Comparison of ENCODE assay signal across 1 cellular context in the genomic region with DNA sequence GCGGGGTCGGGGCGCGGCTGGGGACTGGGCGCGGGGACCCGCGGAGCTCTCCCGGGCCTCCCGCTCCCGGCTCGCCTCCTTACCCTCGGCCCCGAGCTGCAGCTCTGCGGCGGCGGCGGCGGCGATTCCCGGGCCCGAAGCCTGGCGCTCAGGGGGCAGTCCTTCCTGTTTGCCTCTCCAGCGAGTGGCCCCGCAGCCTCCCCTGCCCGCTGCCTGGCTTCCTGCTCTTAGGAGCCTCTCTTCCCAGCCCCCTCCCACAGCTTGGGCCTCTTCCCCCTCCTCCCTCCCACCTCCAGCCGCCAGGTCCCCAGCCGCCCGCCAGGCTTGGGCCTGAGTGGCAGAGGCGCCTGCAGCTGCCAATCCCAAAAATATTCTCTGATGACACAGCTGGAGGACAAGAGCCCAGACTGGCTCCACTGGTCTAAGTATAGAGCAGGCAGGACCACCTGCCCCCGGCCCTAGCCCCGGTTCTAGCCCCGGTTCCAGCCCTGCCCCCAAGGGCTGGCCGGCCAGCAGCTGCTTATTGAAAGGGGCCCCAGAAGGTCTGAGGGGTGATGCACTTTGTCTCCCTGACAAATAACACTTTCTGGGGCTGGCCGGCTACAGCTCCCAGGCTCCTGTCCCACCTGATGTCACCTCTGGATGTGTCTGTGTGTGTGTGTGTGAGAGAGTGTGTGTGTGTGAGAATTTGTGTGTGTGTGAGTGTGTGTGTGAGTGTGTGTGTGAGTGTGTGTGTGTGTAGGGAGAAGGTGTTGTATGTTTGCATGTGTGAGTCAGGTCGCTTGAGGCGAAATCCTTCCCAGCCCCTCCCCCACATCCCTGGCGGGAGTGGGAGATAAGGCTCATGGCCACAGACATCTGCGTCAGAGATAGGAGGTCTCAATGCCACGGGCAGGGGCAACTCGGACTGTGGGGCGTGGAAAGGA.
TF ChIP-seq lines count a peak whose summit lies in the region.

A gene (minus strand): TSS at position 229 of the 926 bp plus-strand sequence. CDS start 307 bp downstream, outside the sequence.

TF ChIP-seq in K562, 482 proteins besides CTCF, POLR2A, EP300 and RAD21 (continued from another document and continues in another):
- TF ChIP-seq, protein P1, sequence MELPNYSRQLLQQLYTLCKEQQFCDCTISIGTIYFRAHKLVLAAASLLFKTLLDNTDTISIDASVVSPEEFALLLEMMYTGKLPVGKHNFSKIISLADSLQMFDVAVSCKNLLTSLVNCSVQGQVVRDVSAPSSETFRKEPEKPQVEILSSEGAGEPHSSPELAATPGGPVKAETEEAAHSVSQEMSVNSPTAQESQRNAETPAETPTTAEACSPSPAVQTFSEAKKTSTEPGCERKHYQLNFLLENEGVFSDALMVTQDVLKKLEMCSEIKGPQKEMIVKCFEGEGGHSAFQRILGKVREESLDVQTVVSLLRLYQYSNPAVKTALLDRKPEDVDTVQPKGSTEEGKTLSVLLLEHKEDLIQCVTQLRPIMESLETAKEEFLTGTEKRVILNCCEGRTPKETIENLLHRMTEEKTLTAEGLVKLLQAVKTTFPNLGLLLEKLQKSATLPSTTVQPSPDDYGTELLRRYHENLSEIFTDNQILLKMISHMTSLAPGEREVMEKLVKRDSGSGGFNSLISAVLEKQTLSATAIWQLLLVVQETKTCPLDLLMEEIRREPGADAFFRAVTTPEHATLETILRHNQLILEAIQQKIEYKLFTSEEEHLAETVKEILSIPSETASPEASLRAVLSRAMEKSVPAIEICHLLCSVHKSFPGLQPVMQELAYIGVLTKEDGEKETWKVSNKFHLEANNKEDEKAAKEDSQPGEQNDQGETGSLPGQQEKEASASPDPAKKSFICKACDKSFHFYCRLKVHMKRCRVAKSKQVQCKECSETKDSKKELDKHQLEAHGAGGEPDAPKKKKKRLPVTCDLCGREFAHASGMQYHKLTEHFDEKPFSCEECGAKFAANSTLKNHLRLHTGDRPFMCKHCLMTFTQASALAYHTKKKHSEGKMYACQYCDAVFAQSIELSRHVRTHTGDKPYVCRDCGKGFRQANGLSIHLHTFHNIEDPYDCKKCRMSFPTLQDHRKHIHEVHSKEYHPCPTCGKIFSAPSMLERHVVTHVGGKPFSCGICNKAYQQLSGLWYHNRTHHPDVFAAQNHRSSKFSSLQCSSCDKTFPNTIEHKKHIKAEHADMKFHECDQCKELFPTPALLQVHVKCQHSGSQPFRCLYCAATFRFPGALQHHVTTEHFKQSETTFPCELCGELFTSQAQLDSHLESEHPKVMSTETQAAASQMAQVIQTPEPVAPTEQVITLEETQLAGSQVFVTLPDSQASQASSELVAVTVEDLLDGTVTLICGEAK (IDR thresholded peaks at IDR 0.05), result 0 out of 2 replicates have a peak, but pooled peaks have one; percentile 15
- TF ChIP-seq, protein P1 (CRISPR knock-in tag; IDR thresholded peaks at IDR 0.05), result 0 out of 2 replicates have a peak, but pooled peaks have one; percentile 11
- TF ChIP-seq, protein P2, sequence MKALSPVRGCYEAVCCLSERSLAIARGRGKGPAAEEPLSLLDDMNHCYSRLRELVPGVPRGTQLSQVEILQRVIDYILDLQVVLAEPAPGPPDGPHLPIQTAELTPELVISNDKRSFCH (CRISPR knock-in tag; IDR thresholded peaks at IDR 0.05), result no peak
- TF ChIP-seq, protein P2 (tag; IDR thresholded peaks at IDR 0.05), result no peak
- peak; percentile 50; the same call in 1 of the 2 replicates for TF ChIP-seq CTBP1 (IDR thresholded peaks at IDR 0.05; ENCODE audit: borderline replicate concordance)
- TF ChIP-seq HDAC1 (IDR thresholded peaks at IDR 0.05), result peak; percentile 48 to 93; a peak in 3 of 4 replicates
- TF ChIP-seq ZNF75A (CRISPR knock-in tag; IDR thresholded peaks at IDR 0.05), result no peak
- TF ChIP-seq SMARCA4 (IDR thresholded peaks at IDR 0.05), result peak; percentile 93
- TF ChIP-seq ETV5 (CRISPR knock-in tag; IDR thresholded peaks at IDR 0.05; ENCODE audit: low read depth), result peak; percentile 51; the same call in 1 of the 2 replicates
- no peak for TF ChIP-seq RUNX1 (IDR thresholded peaks at IDR 0.05; ENCODE audit: low read depth)
- no peak for TF ChIP-seq LCOR (CRISPR knock-in tag; IDR thresholded peaks at IDR 0.05)
- TF ChIP-seq HDAC8 (tag; IDR thresholded peaks at IDR 0.05), result no peak
- TF ChIP-seq, protein P3, sequence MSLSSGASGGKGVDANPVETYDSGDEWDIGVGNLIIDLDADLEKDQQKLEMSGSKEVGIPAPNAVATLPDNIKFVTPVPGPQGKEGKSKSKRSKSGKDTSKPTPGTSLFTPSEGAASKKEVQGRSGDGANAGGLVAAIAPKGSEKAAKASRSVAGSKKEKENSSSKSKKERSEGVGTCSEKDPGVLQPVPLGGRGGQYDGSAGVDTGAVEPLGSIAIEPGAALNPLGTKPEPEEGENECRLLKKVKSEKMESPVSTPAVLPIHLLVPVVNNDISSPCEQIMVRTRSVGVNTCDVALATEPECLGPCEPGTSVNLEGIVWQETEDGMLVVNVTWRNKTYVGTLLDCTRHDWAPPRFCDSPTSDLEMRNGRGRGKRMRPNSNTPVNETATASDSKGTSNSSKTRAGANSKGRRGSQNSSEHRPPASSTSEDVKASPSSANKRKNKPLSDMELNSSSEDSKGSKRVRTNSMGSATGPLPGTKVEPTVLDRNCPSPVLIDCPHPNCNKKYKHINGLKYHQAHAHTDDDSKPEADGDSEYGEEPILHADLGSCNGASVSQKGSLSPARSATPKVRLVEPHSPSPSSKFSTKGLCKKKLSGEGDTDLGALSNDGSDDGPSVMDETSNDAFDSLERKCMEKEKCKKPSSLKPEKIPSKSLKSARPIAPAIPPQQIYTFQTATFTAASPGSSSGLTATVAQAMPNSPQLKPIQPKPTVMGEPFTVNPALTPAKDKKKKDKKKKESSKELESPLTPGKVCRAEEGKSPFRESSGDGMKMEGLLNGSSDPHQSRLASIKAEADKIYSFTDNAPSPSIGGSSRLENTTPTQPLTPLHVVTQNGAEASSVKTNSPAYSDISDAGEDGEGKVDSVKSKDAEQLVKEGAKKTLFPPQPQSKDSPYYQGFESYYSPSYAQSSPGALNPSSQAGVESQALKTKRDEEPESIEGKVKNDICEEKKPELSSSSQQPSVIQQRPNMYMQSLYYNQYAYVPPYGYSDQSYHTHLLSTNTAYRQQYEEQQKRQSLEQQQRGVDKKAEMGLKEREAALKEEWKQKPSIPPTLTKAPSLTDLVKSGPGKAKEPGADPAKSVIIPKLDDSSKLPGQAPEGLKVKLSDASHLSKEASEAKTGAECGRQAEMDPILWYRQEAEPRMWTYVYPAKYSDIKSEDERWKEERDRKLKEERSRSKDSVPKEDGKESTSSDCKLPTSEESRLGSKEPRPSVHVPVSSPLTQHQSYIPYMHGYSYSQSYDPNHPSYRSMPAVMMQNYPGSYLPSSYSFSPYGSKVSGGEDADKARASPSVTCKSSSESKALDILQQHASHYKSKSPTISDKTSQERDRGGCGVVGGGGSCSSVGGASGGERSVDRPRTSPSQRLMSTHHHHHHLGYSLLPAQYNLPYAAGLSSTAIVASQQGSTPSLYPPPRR (CRISPR knock-in tag; IDR thresholded peaks at IDR 0.05; ENCODE audit: borderline replicate concordance), result no peak; the same call in 1 of the 2 replicates
- TF ChIP-seq SMARCE1 (IDR thresholded peaks at IDR 0.05), result peak; percentile 96
- TF ChIP-seq BRCA1 (IDR thresholded peaks at IDR 0.05), result no peak
- TF ChIP-seq BRCA1 (CRISPR knock-in tag; IDR thresholded peaks at IDR 0.05), result no peak
- no peak for TF ChIP-seq ZNF282 (CRISPR knock-in tag; IDR thresholded peaks at IDR 0.05)
- TF ChIP-seq RFX1 (IDR thresholded peaks at IDR 0.05), result no peak
- 0 out of 4 replicates have a peak, but pooled peaks of 1 of the 2 experiments have one; percentile 8 for TF ChIP-seq KDM4B (IDR thresholded peaks at IDR 0.05; ENCODE audit: borderline replicate concordance in 2 of 2, low read depth in 1 of 2)
- TF ChIP-seq NEUROD1 (IDR thresholded peaks at IDR 0.05; ENCODE audit: borderline replicate concordance, low read depth, low read length, partially characterized antibody), result peak; percentile 85
- TF ChIP-seq ZNF133 (CRISPR knock-in tag; IDR thresholded peaks at IDR 0.05), result no peak
- peak in 1 of 2 experiments; percentile 59; a peak in 2 of 4 replicates for TF ChIP-seq MAZ (CRISPR knock-in tag; conservative IDR thresholded peaks at IDR 0.05 in 1 of 2, IDR thresholded peaks at IDR 0.05 in 1 of 2)
- TF ChIP-seq, protein P4, sequence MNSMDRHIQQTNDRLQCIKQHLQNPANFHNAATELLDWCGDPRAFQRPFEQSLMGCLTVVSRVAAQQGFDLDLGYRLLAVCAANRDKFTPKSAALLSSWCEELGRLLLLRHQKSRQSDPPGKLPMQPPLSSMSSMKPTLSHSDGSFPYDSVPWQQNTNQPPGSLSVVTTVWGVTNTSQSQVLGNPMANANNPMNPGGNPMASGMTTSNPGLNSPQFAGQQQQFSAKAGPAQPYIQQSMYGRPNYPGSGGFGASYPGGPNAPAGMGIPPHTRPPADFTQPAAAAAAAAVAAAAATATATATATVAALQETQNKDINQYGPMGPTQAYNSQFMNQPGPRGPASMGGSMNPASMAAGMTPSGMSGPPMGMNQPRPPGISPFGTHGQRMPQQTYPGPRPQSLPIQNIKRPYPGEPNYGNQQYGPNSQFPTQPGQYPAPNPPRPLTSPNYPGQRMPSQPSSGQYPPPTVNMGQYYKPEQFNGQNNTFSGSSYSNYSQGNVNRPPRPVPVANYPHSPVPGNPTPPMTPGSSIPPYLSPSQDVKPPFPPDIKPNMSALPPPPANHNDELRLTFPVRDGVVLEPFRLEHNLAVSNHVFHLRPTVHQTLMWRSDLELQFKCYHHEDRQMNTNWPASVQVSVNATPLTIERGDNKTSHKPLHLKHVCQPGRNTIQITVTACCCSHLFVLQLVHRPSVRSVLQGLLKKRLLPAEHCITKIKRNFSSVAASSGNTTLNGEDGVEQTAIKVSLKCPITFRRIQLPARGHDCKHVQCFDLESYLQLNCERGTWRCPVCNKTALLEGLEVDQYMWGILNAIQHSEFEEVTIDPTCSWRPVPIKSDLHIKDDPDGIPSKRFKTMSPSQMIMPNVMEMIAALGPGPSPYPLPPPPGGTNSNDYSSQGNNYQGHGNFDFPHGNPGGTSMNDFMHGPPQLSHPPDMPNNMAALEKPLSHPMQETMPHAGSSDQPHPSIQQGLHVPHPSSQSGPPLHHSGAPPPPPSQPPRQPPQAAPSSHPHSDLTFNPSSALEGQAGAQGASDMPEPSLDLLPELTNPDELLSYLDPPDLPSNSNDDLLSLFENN (IDR thresholded peaks at IDR 0.05; ENCODE audit: low read depth in 2 of 2, low read length in 2 of 2), result peak in 1 of 2 experiments; percentile 76; a peak in 1 of 4 replicates
- TF ChIP-seq, protein P5, sequence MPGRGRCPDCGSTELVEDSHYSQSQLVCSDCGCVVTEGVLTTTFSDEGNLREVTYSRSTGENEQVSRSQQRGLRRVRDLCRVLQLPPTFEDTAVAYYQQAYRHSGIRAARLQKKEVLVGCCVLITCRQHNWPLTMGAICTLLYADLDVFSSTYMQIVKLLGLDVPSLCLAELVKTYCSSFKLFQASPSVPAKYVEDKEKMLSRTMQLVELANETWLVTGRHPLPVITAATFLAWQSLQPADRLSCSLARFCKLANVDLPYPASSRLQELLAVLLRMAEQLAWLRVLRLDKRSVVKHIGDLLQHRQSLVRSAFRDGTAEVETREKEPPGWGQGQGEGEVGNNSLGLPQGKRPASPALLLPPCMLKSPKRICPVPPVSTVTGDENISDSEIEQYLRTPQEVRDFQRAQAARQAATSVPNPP (IDR thresholded peaks at IDR 0.05; ENCODE audit: borderline replicate concordance, insufficient read depth, insufficient read length), result no peak
- TF ChIP-seq, protein P6, sequence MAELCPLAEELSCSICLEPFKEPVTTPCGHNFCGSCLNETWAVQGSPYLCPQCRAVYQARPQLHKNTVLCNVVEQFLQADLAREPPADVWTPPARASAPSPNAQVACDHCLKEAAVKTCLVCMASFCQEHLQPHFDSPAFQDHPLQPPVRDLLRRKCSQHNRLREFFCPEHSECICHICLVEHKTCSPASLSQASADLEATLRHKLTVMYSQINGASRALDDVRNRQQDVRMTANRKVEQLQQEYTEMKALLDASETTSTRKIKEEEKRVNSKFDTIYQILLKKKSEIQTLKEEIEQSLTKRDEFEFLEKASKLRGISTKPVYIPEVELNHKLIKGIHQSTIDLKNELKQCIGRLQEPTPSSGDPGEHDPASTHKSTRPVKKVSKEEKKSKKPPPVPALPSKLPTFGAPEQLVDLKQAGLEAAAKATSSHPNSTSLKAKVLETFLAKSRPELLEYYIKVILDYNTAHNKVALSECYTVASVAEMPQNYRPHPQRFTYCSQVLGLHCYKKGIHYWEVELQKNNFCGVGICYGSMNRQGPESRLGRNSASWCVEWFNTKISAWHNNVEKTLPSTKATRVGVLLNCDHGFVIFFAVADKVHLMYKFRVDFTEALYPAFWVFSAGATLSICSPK (IDR thresholded peaks at IDR 0.05; ENCODE audit: borderline replicate concordance), result peak; percentile 83; the same call in 1 of the 2 replicates
- no peak for TF ChIP-seq CHD1 (IDR thresholded peaks at IDR 0.05; ENCODE audit: low read length)
- peak; percentile 93 for TF ChIP-seq CBFA2T3 (IDR thresholded peaks at IDR 0.05)
- no peak for TF ChIP-seq ZNF77 (CRISPR knock-in tag; IDR thresholded peaks at IDR 0.05)
- TF ChIP-seq FIP1L1 (IDR thresholded peaks at IDR 0.05; ENCODE audit: low read depth, low read length, poor library complexity, severe bottlenecking), result no peak
